In the genomic region with DNA sequence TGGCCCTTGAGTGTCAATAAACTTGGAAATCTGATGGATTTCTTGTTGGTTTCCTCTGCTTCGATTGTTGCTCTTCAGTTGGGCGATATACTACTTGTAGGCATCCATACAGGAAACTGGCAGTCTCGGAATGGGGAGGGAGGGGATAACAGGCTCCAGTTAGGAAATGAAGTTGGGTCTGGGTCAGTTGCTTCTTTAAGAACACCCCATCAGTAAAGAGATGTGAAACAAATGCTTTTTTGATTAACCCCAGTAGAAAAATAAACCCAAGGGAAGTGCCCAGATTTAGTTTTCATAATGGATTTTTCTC, we compare ENCODE assay signal across 8 cellular contexts. TPM values are rescaled to one million over a fixed set of nuclear protein-coding genes. Genes with fewer than 3 reads are reported as not detected.
DNase-seq lines count a peak whose midpoint lies in the region; ATAC-seq, FAIRE-seq and TF ChIP-seq lines count a peak whose summit lies in the region.

No MANE protein-coding gene starts in this region.

- peak overlapping the region; percentile 81 for H3K27ac ChIP-seq in CD4-positive, CD25-positive, alpha-beta regulatory T cell (ENCODE audit: insufficient read depth, low read length, poor library complexity, severe bottlenecking)
- H3K27ac ChIP-seq in smooth muscle cell (ENCODE audit: low read depth): peak overlapping the region; percentile 96

- H3K27me3 ChIP-seq in CD4-positive, CD25-positive, alpha-beta regulatory T cell (ENCODE audit: control insufficient read depth, insufficient read depth, low read length): peaks cover 6% of the 10 kb centered on the region
- no peaks in the 10 kb centered on the region for H3K27me3 ChIP-seq in smooth muscle cell (ENCODE audit: low read depth)

- H3K4me3 Mint-ChIP-seq in CD4-positive, CD25-positive, alpha-beta regulatory T cell: peak overlapping the region; percentile 97 to 100 (median 98)

- peak overlapping the region; percentile 94 for H3K4me2 ChIP-seq in smooth muscle cell

- 3% methylated on average over 3 of the region's 3 CpGs for WGBS in smooth muscle cell (ENCODE audit: low lambda C conversion rate)

- no peaks in the 10 kb centered on the region for H3F3A ChIP-seq in smooth muscle cell (ENCODE audit: low read depth)

- H3K4me3 ChIP-seq in CD4-positive, CD25-positive, alpha-beta regulatory T cell (ENCODE audit: low read depth, low read length): peak overlapping the region; percentile 93
- H3K4me3 ChIP-seq in fibroblast of villous mesenchyme (ENCODE audit: low read depth, low read length): peak overlapping the region; percentile 98
- H3K4me3 ChIP-seq in smooth muscle cell: peak overlapping the region; percentile 94

- H3K4me1 Mint-ChIP-seq in CD4-positive, CD25-positive, alpha-beta regulatory T cell: peaks cover 26 to 58% (median 48%) of the 10 kb centered on the region in 4 donors

- peaks cover 31% of the 10 kb centered on the region for H3K4me1 ChIP-seq in CD4-positive, CD25-positive, alpha-beta regulatory T cell (ENCODE audit: control insufficient read depth, insufficient read depth, low read length, poor library complexity, severe bottlenecking)
- peaks cover 11% of the 10 kb centered on the region for H3K4me1 ChIP-seq in smooth muscle cell (ENCODE audit: low read depth)

- peaks cover 0 to 2% (median 0%) of the 10 kb centered on the region in 7 donors for H3K9me3 Mint-ChIP-seq in CD4-positive, CD25-positive, alpha-beta regulatory T cell

- H3K9me3 ChIP-seq in CD4-positive, CD25-positive, alpha-beta regulatory T cell (ENCODE audit: control insufficient read depth in 2 of 2, low read length in 2 of 2): no peaks in the 10 kb centered on the region
- no peaks in the 10 kb centered on the region for H3K9me3 ChIP-seq in smooth muscle cell (replicated peaks; ENCODE audit: low read depth)

- peak overlapping the region; percentile 98 to 99 (median 99) for H3K27ac Mint-ChIP-seq in CD4-positive, CD25-positive, alpha-beta regulatory T cell

- peaks cover 53% of the 10 kb centered on the region for H3K79me2 ChIP-seq in smooth muscle cell (ENCODE audit: low read depth)

- peak overlapping the region; percentile 99 for H3K9ac ChIP-seq in smooth muscle cell (ENCODE audit: low read depth)

- no peak for ATAC-seq in CD4-positive, CD25-positive, alpha-beta regulatory T cell (ENCODE audit: low read depth in 2 of 2)
- peak; percentile 0 for ATAC-seq in GM21737 (IDR thresholded peaks at IDR 0.05; ENCODE audit: unreplicated experiment)

- no peak for DNase-seq in CD4-positive, CD25-positive, alpha-beta regulatory T cell
- DNase-seq in SK-MEL-5 (ENCODE audit: low read depth, low spot score): peak; percentile 39
- DNase-seq in fibroblast of villous mesenchyme (ENCODE audit: low read depth): peak; percentile 15
- no peak for DNase-seq in smooth muscle cell (lab: John Stamatoyannopoulos, UW; ENCODE audit: unreplicated experiment)
- DNase-seq in epidermal melanocyte (ENCODE audit: insufficient read length, low spot score): no peak
- DNase-seq in midbrain (lab: John Stamatoyannopoulos, UW): no peak
- DNase-seq in H54 (ENCODE audit: insufficient read length, low spot score): no peak

- TF ChIP-seq CTCF in fibroblast of villous mesenchyme (IDR thresholded peaks at IDR 0.05; ENCODE audit: insufficient read depth, low read depth, low read length) (no peak), smooth muscle cell (IDR thresholded peaks at IDR 0.05; ENCODE audit: borderline replicate concordance, insufficient read depth, poor library complexity, severe bottlenecking) (no peak)

- H2AFZ ChIP-seq in smooth muscle cell (ENCODE audit: low read depth): peak overlapping the region; percentile 98

- peaks cover 23% of the 10 kb centered on the region for H3K27me3 Mint-ChIP-seq in CD4-positive, CD25-positive, alpha-beta regulatory T cell

- in situ Hi-C loops in SK-MEL-5 (cut with HindIII; ENCODE audit: low pct_unique_long_range_greater_than_20kb, low sequenced_read_pairs): no loop called here

- FAIRE-seq in H54 (lab: Jason Lieb, UNC): no peak

- no peaks in the 10 kb centered on the region for H3K36me3 ChIP-seq in CD4-positive, CD25-positive, alpha-beta regulatory T cell (ENCODE audit: control insufficient read depth, insufficient read depth, low read length)
- no peaks in the 10 kb centered on the region for H3K36me3 ChIP-seq in smooth muscle cell (ENCODE audit: low read depth)

- no peak for TF ChIP-seq POLR2A in H54 (IDR thresholded peaks at IDR 0.05; ENCODE audit: low read depth, low read length)

- H4K20me1 ChIP-seq in smooth muscle cell (ENCODE audit: low read depth): peaks cover 46% of the 10 kb centered on the region

- H3K36me3 Mint-ChIP-seq in CD4-positive, CD25-positive, alpha-beta regulatory T cell: peaks cover 9% of the 10 kb centered on the region

RNA-seq across cellular contexts. Expression of gene CHMP2B, which starts 0.7 kb away (rescaled TPM):
- total RNA-seq in CD4-positive, CD25-positive, alpha-beta regulatory T cell: 35.4 TPM
- 10 to 100 TPM; 43.9 to 66.9 (median 48.5) TPM for polyA plus RNA-seq in CD4-positive, CD25-positive, alpha-beta regulatory T cell
- total RNA-seq in SK-MEL-5 (2014; rRNA removed; shearing (Covaris generic)): 44.9 and 45.7 TPM in 2 replicates
- polyA plus RNA-seq in SK-MEL-5 (2015; cell fraction: cytosol; rRNA removed): 42.9 and 50.0 TPM in 2 replicates
- polyA plus RNA-seq in SK-MEL-5 (2015; cell fraction: nucleus; rRNA removed): 32.8 and 40.3 TPM in 2 replicates
- total RNA-seq in fibroblast of villous mesenchyme (39.0 and 51.4 TPM in 2 replicates), smooth muscle cell (43.2 and 44.6 TPM in 2 replicates)
- 49.0 and 52.0 TPM in 2 replicates for polyA plus RNA-seq in smooth muscle cell

RNA-seq across cellular contexts. Expression of gene POU1F1, which starts 48.6 kb away (rescaled TPM):
- total RNA-seq in CD4-positive, CD25-positive, alpha-beta regulatory T cell: not detected
- polyA plus RNA-seq in CD4-positive, CD25-positive, alpha-beta regulatory T cell: not detected
- not detected in 2 replicates for total RNA-seq in SK-MEL-5 (2014; rRNA removed; shearing (Covaris generic))
- not detected in 2 replicates for polyA plus RNA-seq in SK-MEL-5 (2015; cell fraction: cytosol; rRNA removed)
- polyA plus RNA-seq in SK-MEL-5 (2015; cell fraction: nucleus; rRNA removed): not detected in 2 replicates
- total RNA-seq in fibroblast of villous mesenchyme (not detected in 2 replicates), smooth muscle cell (not detected in 2 replicates)
- polyA plus RNA-seq in smooth muscle cell: not detected in 2 replicates

Comparison
In these comparisons a context has a peak if more than half of its experiments do, and no peak if none do; other contexts are left out.
1. DNase-seq: peak in SK-MEL-5 (single experiment) and fibroblast of villous mesenchyme (single experiment); none in CD4-positive, CD25-positive, alpha-beta regulatory T cell (0 of 3), smooth muscle cell (single experiment), epidermal melanocyte (single experiment), midbrain (single experiment) and H54 (single experiment).
2. Peak in every context shown above with its lines, with median percentiles within 50 percentile points of each other: H3K4me3 ChIP-seq.